ENCODE assay signal across 17 cellular contexts in genomic region chr10:132783165-132783736, GRCh38. TPM values are rescaled to one million over a fixed set of nuclear protein-coding genes. Genes with fewer than 3 reads are reported as not detected.
DNase-seq lines count a peak whose midpoint lies in the region; ATAC-seq and TF ChIP-seq lines count a peak whose summit lies in the region.
"Had no signal": no experiment of that assay in that cellular context is flagged by ENCODE, and none has a peak within 500 bp of the region (broad histone marks: within the 10 kb centered on the region; RNA-seq: fewer than 3 reads in every experiment).

No MANE protein-coding gene starts in this region.

- intact Hi-C loops in dorsolateral prefrontal cortex (cut with DNase I) = loop anchor here in 1 of 2 donors (2.0 kb wide), 1 partner anchor 132 kb away; no protein-coding TSS in a partner anchor

- POLR2A ChIA-PET in naive thymus-derived CD8-positive, alpha-beta T cell (lab: Charles Lee) = no interaction called here

- peaks cover 6% of the 10 kb centered on the region for H3K27me3 Mint-ChIP-seq in IgD-negative memory B cell
- peaks cover 0 to 12% (median 3%) of the 10 kb centered on the region in 5 donors for H3K27me3 Mint-ChIP-seq in naive thymus-derived CD8-positive, alpha-beta T cell
- peaks cover 4 to 12% of the 10 kb centered on the region in 2 donors for H3K27me3 Mint-ChIP-seq in stimulated activated naive B cell treated with anti-CD40 and anti-IgM and Interleukin-4, amounts not matched to agents 10 μg/mL and 1 μg/mL and 100 μg/mL, for 72 hours

- DNase-seq in dorsolateral prefrontal cortex = no peak
- DNase-seq in naive thymus-derived CD8-positive, alpha-beta T cell = no peak
- no peak for DNase-seq in stimulated activated naive B cell treated with anti-CD40 and anti-IgM and Interleukin-4, amounts not matched to agents 10 μg/mL and 1 μg/mL and 100 μg/mL, for 72 hours
- DNase-seq in GM19240 (ENCODE audit: insufficient read length, low spot score) = no peak
- no peak for DNase-seq in RPMI8226
- no peak for DNase-seq in putamen (ENCODE audit: low spot score)
- DNase-seq: CD8-positive, alpha-beta memory T cell; NCI-H1092; NCI-H1694 treated with DMSO at 0.1 percent for 48 hours; NCI-H446 had no signal

- peak overlapping the region in 2 of 3 donors; percentile 63 to 64 for H3K27ac Mint-ChIP-seq in IgD-negative memory B cell
- H3K27ac Mint-ChIP-seq in naive thymus-derived CD8-positive, alpha-beta T cell = peak overlapping the region in 1 of 10 donors; percentile 30
- peak overlapping the region; percentile 5 for H3K27ac Mint-ChIP-seq in stimulated activated naive B cell treated with anti-CD40 and anti-IgM and Interleukin-4, amounts not matched to agents 10 μg/mL and 1 μg/mL and 100 μg/mL, for 72 hours
- H3K27ac Mint-ChIP-seq: CD8-positive, alpha-beta memory T cell had no signal

- H3K4me3 ChIP-seq in dorsolateral prefrontal cortex = peak overlapping the region in 47 of 59 donors; percentile 16 to 71 (median 56)
- H3K4me3 ChIP-seq: BLaER1 had no signal

- no peaks in the 10 kb centered on the region for H3K36me3 Mint-ChIP-seq in IgD-negative memory B cell
- peaks cover 15 to 50% (median 37%) of the 10 kb centered on the region in 3 donors for H3K36me3 Mint-ChIP-seq in naive thymus-derived CD8-positive, alpha-beta T cell
- peaks cover 40 to 46% of the 10 kb centered on the region in 2 donors for H3K36me3 Mint-ChIP-seq in stimulated activated naive B cell treated with anti-CD40 and anti-IgM and Interleukin-4, amounts not matched to agents 10 μg/mL and 1 μg/mL and 100 μg/mL, for 72 hours

- H3K4me1 Mint-ChIP-seq in IgD-negative memory B cell = peaks cover 0 to 4% (median 0%) of the 10 kb centered on the region in 3 donors
- H3K4me1 Mint-ChIP-seq in naive thymus-derived CD8-positive, alpha-beta T cell = peaks cover 0 to 4% (median under 1%) of the 10 kb centered on the region in 4 donors
- peaks cover 0 to 4% of the 10 kb centered on the region in 2 donors for H3K4me1 Mint-ChIP-seq in stimulated activated naive B cell treated with anti-CD40 and anti-IgM and Interleukin-4, amounts not matched to agents 10 μg/mL and 1 μg/mL and 100 μg/mL, for 72 hours

- TF ChIP-seq CTCF in dorsolateral prefrontal cortex (IDR thresholded peaks at IDR 0.05 in 54 of 56, conservative IDR thresholded peaks at IDR 0.05 in 2 of 56; ENCODE audit: low read depth in 1 of 56, partially characterized antibody in 56 of 56) = no peak

- H3K9me3 Mint-ChIP-seq in IgD-negative memory B cell = peaks cover 0 to 4% (median 3%) of the 10 kb centered on the region in 3 donors
- peaks cover 0 to 8% (median 0%) of the 10 kb centered on the region in 9 donors for H3K9me3 Mint-ChIP-seq in naive thymus-derived CD8-positive, alpha-beta T cell
- no peaks in the 10 kb centered on the region for H3K9me3 Mint-ChIP-seq in stimulated activated naive B cell treated with anti-CD40 and anti-IgM and Interleukin-4, amounts not matched to agents 10 μg/mL and 1 μg/mL and 100 μg/mL, for 72 hours

- no peak for ATAC-seq in naive thymus-derived CD8-positive, alpha-beta T cell
- no peak for ATAC-seq in stimulated activated naive B cell treated with anti-CD40 and anti-IgM and Interleukin-4, amounts not matched to agents 10 μg/mL and 1 μg/mL and 100 μg/mL, for 72 hours (replicated peaks)
- ATAC-seq: Right ventricle myocardium inferior had no signal

- peak overlapping the region in 2 of 4 donors; percentile 30 to 55 for H3K4me3 Mint-ChIP-seq in IgD-negative memory B cell
- peak overlapping the region in 6 of 10 donors; percentile 18 to 62 (median 37) for H3K4me3 Mint-ChIP-seq in naive thymus-derived CD8-positive, alpha-beta T cell
- H3K4me3 Mint-ChIP-seq in stimulated activated naive B cell treated with anti-CD40 and anti-IgM and Interleukin-4, amounts not matched to agents 10 μg/mL and 1 μg/mL and 100 μg/mL, for 72 hours = no peak overlapping the region

- H3K27me3 ChIP-seq in dorsolateral prefrontal cortex = peaks cover 0 to 45% (median 38%) of the 10 kb centered on the region in 45 donors

- H3K27ac ChIP-seq in dorsolateral prefrontal cortex = peak overlapping the region in 33 of 59 donors; percentile 3 to 90 (median 80)
- H3K27ac ChIP-seq: BLaER1, KMS-11 had no signal

RNA-seq across cellular contexts. Expression of gene NKX6-2, which starts 2.7 kb away (rescaled TPM):
- polyA plus RNA-seq in IgD-negative memory B cell = not detected
- 100 to 1,000 TPM in 23 of 120 experiments, 10 to 100 TPM in 96, 1 to 10 TPM in 1; 6.9 to 243 (median 52.2) TPM for total RNA-seq in dorsolateral prefrontal cortex
- not detected for total RNA-seq in naive thymus-derived CD8-positive, alpha-beta T cell
- under 1 TPM in 1 of 3 donors, not detected in 2; 0.66 TPM for polyA plus RNA-seq in naive thymus-derived CD8-positive, alpha-beta T cell
- total RNA-seq: CD8-positive, alpha-beta memory T cell; H4; MCF 10A; Right ventricle myocardium inferior had no signal
- polyA plus RNA-seq: AG04450; CD8-positive, alpha-beta memory T cell had no signal

Comparison
In these comparisons a context has a peak if more than half of its experiments do, and no peak if none do; other contexts are left out.
1. H3K4me3 Mint-ChIP-seq: peak in naive thymus-derived CD8-positive, alpha-beta T cell (6 of 10); none in stimulated activated naive B cell treated with anti-CD40 and anti-IgM and Interleukin-4, amounts not matched to agents 10 μg/mL and 1 μg/mL and 100 μg/mL, for 72 hours (0 of 2).
2. RNA of gene NKX6-2, which starts 2.7 kb away (total RNA-seq): 6.9 to 243 TPM in dorsolateral prefrontal cortex; not detected in naive thymus-derived CD8-positive, alpha-beta T cell; every median in the first group is over 4 times any median in the second.